ENCODE assay signal across 9 cellular contexts in the genomic region with DNA sequence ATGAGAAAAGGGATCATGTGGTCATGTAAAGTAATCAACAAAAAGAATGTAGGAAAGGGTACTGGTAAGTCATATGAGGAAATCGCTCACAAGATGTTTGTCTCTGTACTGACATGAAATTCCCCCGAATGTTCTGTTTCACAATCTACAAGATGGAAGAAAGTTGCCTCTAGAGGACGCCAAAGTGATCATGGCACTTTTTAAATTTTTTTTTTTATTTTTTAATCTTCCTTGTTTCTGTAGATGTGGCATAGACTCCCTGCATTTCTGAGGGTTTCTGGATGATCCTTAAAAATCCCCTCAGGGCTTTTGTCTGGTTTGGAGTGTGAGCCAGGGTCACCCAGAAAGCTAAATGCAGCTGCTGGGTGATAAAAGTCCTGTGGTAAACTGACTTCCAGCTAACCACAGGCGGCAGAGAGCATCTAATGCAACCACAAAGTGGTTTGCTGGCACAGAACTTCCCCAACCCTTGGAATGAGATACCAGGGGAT.
DNase-seq lines count a peak whose midpoint lies in the region; ATAC-seq and TF ChIP-seq lines count a peak whose summit lies in the region.
"Had no signal": no experiment of that assay in that cellular context is flagged by ENCODE, and none has a peak within 500 bp of the region (broad histone marks: within the 10 kb centered on the region; RNA-seq: fewer than 3 reads in every experiment).

No MANE protein-coding gene starts in this region.

- H3K23ac ChIP-seq in IMR-90 (ENCODE audit: low read depth, low read length): no peak overlapping the region

- H3K27ac ChIP-seq in BLaER1: no peak overlapping the region
- H3K27ac ChIP-seq in IMR-90 (ENCODE audit: insufficient read depth, low read length): no peak overlapping the region

- no peak overlapping the region for H3K18ac ChIP-seq in IMR-90 (ENCODE audit: low read depth, low read length)

- no peak overlapping the region for H2AK9ac ChIP-seq in IMR-90 (replicated peaks; ENCODE audit: low read depth, low read length, poor library complexity)

- dilution Hi-C loops in IMR-90 (cut with HindIII; ENCODE audit: low sequenced_read_pairs, unreplicated experiment): no loop called here

- H3K27me3 ChIP-seq in BLaER1: no peaks in the 10 kb centered on the region
- no peaks in the 10 kb centered on the region for H3K27me3 ChIP-seq in IMR-90 (ENCODE audit: control insufficient read depth, insufficient read depth, low read length)

- H4K5ac ChIP-seq in IMR-90 (ENCODE audit: low read depth, low read length): no peak overlapping the region

- H2AK5ac ChIP-seq in IMR-90 (ENCODE audit: low read depth, low read length): no peak overlapping the region

- ATAC-seq in IMR-90 (ENCODE audit: low read depth) (no peak), GM21360 (IDR thresholded peaks at IDR 0.05; ENCODE audit: unreplicated experiment) (no peak)

- intact Hi-C loops in IMR-90 (cut with micrococcal nuclease): no loop called here

- no peaks in the 10 kb centered on the region for H3K79me1 ChIP-seq in IMR-90 (ENCODE audit: low read depth in 1 of 2, low read length in 2 of 2)

- H2AFZ ChIP-seq in IMR-90 (replicated peaks; ENCODE audit: low read length, poor library complexity): no peak overlapping the region

- no peak overlapping the region for H2BK20ac ChIP-seq in IMR-90 (ENCODE audit: low read depth, low read length)

- TF ChIP-seq RAD21 in IMR-90 (IDR thresholded peaks at IDR 0.05; ENCODE audit: low read length): no peak

- H2BK5ac ChIP-seq in IMR-90 (ENCODE audit: low read depth, low read length, poor library complexity, severe bottlenecking): no peak overlapping the region

- POLR2A ChIA-PET in IMR-90 (lab: Charles Lee; ENCODE audit: unreplicated experiment): no interaction called here

- H2BK15ac ChIP-seq in IMR-90 (ENCODE audit: low read depth, low read length): no peak overlapping the region

- H3K4me2 ChIP-seq in BLaER1: peak overlapping the region; percentile 5
- no peak overlapping the region for H3K4me2 ChIP-seq in IMR-90 (ENCODE audit: low read depth, low read length)

- in situ Hi-C loops in IMR-90 (cut with MboI; ENCODE audit: low sequenced_read_pairs) (no loop called here), SK-MEL-5 (cut with HindIII; ENCODE audit: low pct_unique_long_range_greater_than_20kb, low sequenced_read_pairs) (no loop called here)

- DNase-seq in IMR-90 (peak; percentile 34), SK-MEL-5 (ENCODE audit: low read depth, low spot score) (peak; percentile 71), fibroblast of villous mesenchyme (ENCODE audit: low read depth) (peak; percentile 86), hepatic stellate cell (ENCODE audit: low spot score) (no peak), NCI-H748 treated with DMSO at 0.1 percent for 48 hours (lab: John Stamatoyannopoulos, UW) (no peak)
- DNase-seq in activated CD4-positive, alpha-beta T cell treated with anti-CD3 and anti-CD28 coated beads, Interleukin-2, amount 50 U/mL, for 48 hours: no peak
- DNase-seq: substantia nigra had no signal

- no TSS peak for BruUV-seq in IMR-90 (replicated peaks; lab: Mats Ljungman, UMichigan)

- TF ChIP-seq CTCF in IMR-90 (conservative IDR thresholded peaks at IDR 0.05; ENCODE audit: low read depth, low read length) (peak; percentile 15; the same call in 1 of the 2 replicates), fibroblast of villous mesenchyme (IDR thresholded peaks at IDR 0.05; ENCODE audit: insufficient read depth, low read depth, low read length) (peak; percentile 38)

- H4K20me1 ChIP-seq in BLaER1 (no peaks in the 10 kb centered on the region), IMR-90 (ENCODE audit: insufficient read depth, low read length) (no peaks in the 10 kb centered on the region)

- no peak overlapping the region for H4K8ac ChIP-seq in IMR-90 (ENCODE audit: low read depth in 2 of 2, low read length in 2 of 2)

- no peak overlapping the region for H3K9ac ChIP-seq in BLaER1
- no peak overlapping the region for H3K9ac ChIP-seq in IMR-90 (ENCODE audit: low read depth, low read length)

- H2BK120ac ChIP-seq in IMR-90 (ENCODE audit: low read depth, low read length): 0 out of 2 replicates have a peak overlapping the region, but pooled peaks have one; percentile 14

- no peaks in the 10 kb centered on the region for H3K9me3 ChIP-seq in BLaER1
- H3K9me3 ChIP-seq in IMR-90 (ENCODE audit: control insufficient read depth, insufficient read depth, low read length): peaks cover 2% of the 10 kb centered on the region; the same call in 1 of the 2 replicates

- no CpG with 5 or more reads among the region's 4 CpGs for WGBS in IMR-90 (ENCODE audit: extremely low coverage in 2 of 2, insufficient read length in 1 of 2), 2 experiments

- no peak overlapping the region for H3K4me3 ChIP-seq in BLaER1
- H3K4me3 ChIP-seq in IMR-90 (ENCODE audit: insufficient read depth, low read depth, low read length): no peak overlapping the region
- H3K4me3 ChIP-seq in fibroblast of villous mesenchyme (ENCODE audit: low read depth, low read length): no peak overlapping the region

- TF ChIP-seq POLR2A in IMR-90 (IDR thresholded peaks at IDR 0.05; ENCODE audit: low read depth, low read length): no peak

- no peak overlapping the region for H3K4ac ChIP-seq in IMR-90 (ENCODE audit: low read depth, low read length)

- H3K56ac ChIP-seq in IMR-90 (ENCODE audit: extremely low read depth, insufficient read depth, low read length): no peak overlapping the region

- H3K9me1 ChIP-seq in IMR-90 (ENCODE audit: insufficient read depth, low read length): no peaks in the 10 kb centered on the region; the same call in none of the 2 replicates

- no peak overlapping the region for H4K91ac ChIP-seq in IMR-90 (ENCODE audit: insufficient read depth, low read depth, low read length)

- H3K4me1 ChIP-seq in BLaER1 (peaks cover 12% of the 10 kb centered on the region), IMR-90 (ENCODE audit: control insufficient read depth, insufficient read depth, low read length) (peaks cover 3% of the 10 kb centered on the region; the same call in 1 of the 2 replicates)

- CTCF ChIA-PET in IMR-90 (lab: Yijun Ruan, JAX): interaction anchor here (0.6 to 0.7 kb wide), 3 partner anchors 12 to 1544 kb away, joined by 3 to 4 read pairs (median 3); no protein-coding TSS in a partner anchor

- H3K36me3 ChIP-seq in BLaER1: no peaks in the 10 kb centered on the region
- no peaks in the 10 kb centered on the region for H3K36me3 ChIP-seq in IMR-90 (ENCODE audit: control insufficient read depth, insufficient read depth, low read length)

- no peak overlapping the region for H3K14ac ChIP-seq in IMR-90 (replicated peaks; ENCODE audit: low read depth, low read length)

TF ChIP-seq in IMR-90, 13 proteins besides CTCF, POLR2A, EP300 and RAD21:
- 0 out of 2 replicates have a peak, but pooled peaks have one; percentile 33 for TF ChIP-seq CEBPB (IDR thresholded peaks at IDR 0.05; ENCODE audit: low read depth, low read length)
- no peak for TF ChIP-seq RCOR1 (IDR thresholded peaks at IDR 0.05; ENCODE audit: insufficient replicate concordance, low read length)

Comparison
In these comparisons a context has a peak if more than half of its experiments do, and no peak if none do; other contexts are left out.
1. DNase-seq: peak in IMR-90 (single experiment), SK-MEL-5 (single experiment) and fibroblast of villous mesenchyme (single experiment); none in hepatic stellate cell (single experiment), NCI-H748 treated with DMSO at 0.1 percent for 48 hours (single experiment) and activated CD4-positive, alpha-beta T cell treated with anti-CD3 and anti-CD28 coated beads, Interleukin-2, amount 50 U/mL, for 48 hours (0 of 2).